Comparison of ENCODE assay signal across 9 cellular contexts in the genomic region with DNA sequence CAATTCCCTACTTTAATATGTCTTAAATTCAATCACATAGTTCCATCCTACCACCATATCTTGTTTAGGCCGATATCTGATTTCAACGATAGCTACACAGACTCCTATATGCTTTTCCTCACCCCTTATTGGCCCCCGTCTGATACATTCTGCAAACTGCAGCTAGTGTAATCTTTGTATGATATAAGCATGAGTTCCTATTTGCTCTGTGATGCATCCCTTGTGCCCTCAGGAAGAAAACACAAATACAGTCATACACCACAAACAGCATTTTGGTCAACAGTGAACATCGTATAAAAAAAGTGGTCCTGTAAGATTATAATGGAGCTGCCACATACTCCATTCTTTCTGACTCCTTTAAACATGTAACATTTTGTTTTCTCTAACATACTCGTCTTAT.
"Had no signal": no experiment of that assay in that cellular context is flagged by ENCODE, and none has a peak within 500 bp of the region (broad histone marks: within the 10 kb centered on the region; RNA-seq: fewer than 3 reads in every experiment).

No MANE protein-coding gene starts in this region.

- H2AFZ ChIP-seq: GM23338 had no signal

- H3K9ac ChIP-seq: KMS-11 had no signal

- DNase-seq: H9, HCEC 1CT, Karpas-422, KBM-7 had no signal

- H3K4me2 ChIP-seq: GM23338, KMS-11 had no signal

- FAIRE-seq: H1, H54, HepG2 had no signal

- H3K4me3 ChIP-seq: GM23338 had no signal

- ATAC-seq: GM23338, HepG2 had no signal

- H3K27ac ChIP-seq: KMS-11 had no signal
